ENCODE assay signal across 25 cellular contexts in genomic region chr2:66462196-66462825, GRCh38. TPM values are rescaled to one million over a fixed set of nuclear protein-coding genes. Genes with fewer than 3 reads are reported as not detected.
DNase-seq lines count a peak whose midpoint lies in the region; ATAC-seq and TF ChIP-seq lines count a peak whose summit lies in the region.
"Had no signal": no experiment of that assay in that cellular context is flagged by ENCODE, and none has a peak within 500 bp of the region (broad histone marks: within the 10 kb centered on the region; RNA-seq: fewer than 3 reads in every experiment).

No MANE protein-coding gene starts in this region.

- no peaks in the 10 kb centered on the region for H3K9me2 ChIP-seq in hepatocyte (replicated peaks; ENCODE audit: insufficient read depth)

- peaks cover 37% of the 10 kb centered on the region for H3K36me3 Mint-ChIP-seq in progenitor cell of endocrine pancreas (ENCODE audit: insufficient read depth)
- H3K36me3 Mint-ChIP-seq: CD4-positive, CD25-positive, alpha-beta regulatory T cell; immature natural killer cell; naive B cell had no signal

- peak overlapping the region; percentile 4 for H3K27ac Mint-ChIP-seq in progenitor cell of endocrine pancreas
- H3K27ac Mint-ChIP-seq: H9; immature natural killer cell; naive B cell; T-helper 1 cell treated with Interleukin-12 subunit alpha and Interleukin-12 subunit beta and Interleukin-4 antibody, amounts not matched to agents 30 μg/mL and 1 μg/mL, for 36 hours had no signal

- DNase-seq in G401 (ENCODE audit: low spot score): peak; percentile 57
- DNase-seq in NCI-H345 treated with DMSO at 0.1 percent for 48 hours (lab: John Stamatoyannopoulos, UW; ENCODE audit: unreplicated experiment): peak; percentile 86
- no peak for DNase-seq in hepatocyte (ENCODE audit: low spot score)
- DNase-seq in progenitor cell of endocrine pancreas (ENCODE audit: low spot score, unreplicated experiment): no peak
- DNase-seq in NCI-H146 (lab: John Stamatoyannopoulos, UW): no peak
- no peak for DNase-seq in stimulated activated CD4-positive, alpha-beta T cell treated with anti-CD3 and anti-CD28 coated beads, Interleukin-2, amount 100 ng/mL, for 24 hours
- DNase-seq in NCI-H146 treated with DMSO at 0.1 percent for 48 hours (lab: John Stamatoyannopoulos, UW; ENCODE audit: unreplicated experiment): no peak
- DNase-seq in aorta: no peak
- DNase-seq: activated gamma-delta T cell treated with Interleukin-2 at 50 U/mL for 16 hours; adrenal gland; CD4-positive, CD25-positive, alpha-beta regulatory T cell; central memory CD4-positive, alpha-beta T cell; DMS53; effector memory CD4-positive, alpha-beta T cell; esophagus squamous epithelium; H9; immature natural killer cell; naive B cell; NCI-H510A; posterior cingulate gyrus; SHP77 treated with DMSO at 0.1 percent for 48 hours; stimulated activated CD4-positive, alpha-beta T cell treated with anti-CD3 and anti-CD28 coated beads, Interleukin-2, amount 100 ng/mL, for 48 hours; stomach had no signal

- ATAC-seq in aorta (ENCODE audit: low FRiP score): no peak

- H3K4me2 ChIP-seq in hepatocyte: peak overlapping the region; percentile 6

- no peak overlapping the region for H2AFZ ChIP-seq in hepatocyte

- peaks cover 2% of the 10 kb centered on the region for H4K20me1 ChIP-seq in hepatocyte (ENCODE audit: insufficient read depth, poor library complexity, severe bottlenecking)

- peaks cover 64% of the 10 kb centered on the region for H3K4me1 Mint-ChIP-seq in progenitor cell of endocrine pancreas (ENCODE audit: low read depth)
- H3K4me1 Mint-ChIP-seq: CD4-positive, CD25-positive, alpha-beta regulatory T cell; H9; immature natural killer cell; naive B cell had no signal

- 47% methylated on average over 8 of the region's 8 CpGs for WGBS in hepatocyte (ENCODE audit: low lambda C conversion rate, missing lambda C conversion rate)
- WGBS in aorta, 2 donors: 16 to 18% methylated on average over 8 of the region's 8 CpGs

- H3K4me3 ChIP-seq in hepatocyte: no peak overlapping the region
- no peak overlapping the region for H3K4me3 ChIP-seq in aorta (ENCODE audit: low read length in 2 of 2)
- H3K4me3 ChIP-seq: adrenal gland, esophagus squamous epithelium, stomach had no signal

- intact Hi-C loops in aorta (cut with DNase I): no loop called here

- no peaks in the 10 kb centered on the region for H3K9me3 ChIP-seq in hepatocyte (ENCODE audit: low read depth)
- no peaks in the 10 kb centered on the region for H3K9me3 ChIP-seq in aorta (ENCODE audit: control insufficient read depth, low read length)
- H3K9me3 ChIP-seq: adrenal gland, esophagus squamous epithelium, stomach had no signal

- in situ Hi-C loops in G401 (cut with HindIII; ENCODE audit: low sequenced_read_pairs): no loop called here

- no peaks in the 10 kb centered on the region for H3K9me3 Mint-ChIP-seq in progenitor cell of endocrine pancreas (ENCODE audit: low read depth)
- H3K9me3 Mint-ChIP-seq: H9; immature natural killer cell; naive B cell; T-helper 1 cell treated with Interleukin-12 subunit alpha and Interleukin-12 subunit beta and Interleukin-4 antibody, amounts not matched to agents 30 μg/mL and 1 μg/mL, for 36 hours had no signal

- H3K4me3 Mint-ChIP-seq in progenitor cell of endocrine pancreas (ENCODE audit: low read depth): no peak overlapping the region
- H3K4me3 Mint-ChIP-seq: CD4-positive, CD25-positive, alpha-beta regulatory T cell; H9; immature natural killer cell; naive B cell; T-helper 1 cell treated with Interleukin-12 subunit alpha and Interleukin-12 subunit beta and Interleukin-4 antibody, amounts not matched to agents 30 μg/mL and 1 μg/mL, for 36 hours had no signal

- H3K27ac ChIP-seq in hepatocyte (no peak overlapping the region), aorta (ENCODE audit: low read depth in 1 of 2, low read length in 2 of 2) (no peak overlapping the region)
- H3K27ac ChIP-seq: VCaP had no signal

- H3K4me1 ChIP-seq in hepatocyte (ENCODE audit: insufficient read depth) (peaks cover 25% of the 10 kb centered on the region), aorta (ENCODE audit: control insufficient read depth in 1 of 2, insufficient read depth in 2 of 2, low read length in 2 of 2) (peaks cover 0 to 5% of the 10 kb centered on the region in 2 donors)

- peaks cover 50% of the 10 kb centered on the region for H3K79me2 ChIP-seq in hepatocyte

- H3K27me3 ChIP-seq in hepatocyte: no peaks in the 10 kb centered on the region
- H3K27me3 ChIP-seq in aorta (ENCODE audit: control insufficient read depth in 1 of 2, insufficient read depth in 2 of 2, low read length in 1 of 2): no peaks in the 10 kb centered on the region
- H3K27me3 ChIP-seq: adrenal gland, esophagus squamous epithelium, stomach had no signal

- no peaks in the 10 kb centered on the region for H3K27me3 Mint-ChIP-seq in progenitor cell of endocrine pancreas
- H3K27me3 Mint-ChIP-seq: CD4-positive, CD25-positive, alpha-beta regulatory T cell had no signal

- TF ChIP-seq CTCF in hepatocyte (IDR thresholded peaks at IDR 0.05; ENCODE audit: poor library complexity): no peak
- TF ChIP-seq CTCF in progenitor cell of endocrine pancreas (IDR thresholded peaks at IDR 0.05; ENCODE audit: unreplicated experiment): no peak

- H3K36me3 ChIP-seq in hepatocyte (replicated peaks; ENCODE audit: insufficient read depth, low read depth) (no peaks in the 10 kb centered on the region), aorta (ENCODE audit: control insufficient read depth in 1 of 2, insufficient read depth in 2 of 2, low read length in 1 of 2) (peaks cover 0 to 2% of the 10 kb centered on the region in 2 donors)

RNA-seq across cellular contexts. Expression of gene MEIS1, which starts 27.4 kb away (rescaled TPM):
- 0.25 TPM in 1 of 2 replicates, not detected in the other for total RNA-seq in G401 (2014; rRNA removed; shearing (Covaris generic))
- 32.8 and 35.5 TPM in 2 replicates for total RNA-seq in hepatocyte
- polyA plus RNA-seq in hepatocyte: 29.6 and 35.3 TPM in 2 replicates
- 296 and 306 TPM in 2 replicates for total RNA-seq in progenitor cell of endocrine pancreas
- total RNA-seq in aorta: 10 to 100 TPM; 35.4 to 76.6 TPM
- 10 to 100 TPM in 1 of 2 donors, 1 to 10 TPM in 1; 7.6 to 31.5 TPM for polyA plus RNA-seq in aorta
- polyA plus RNA-seq: CD4-positive, CD25-positive, alpha-beta regulatory T cell had no signal

Comparison
In these comparisons a context has a peak if more than half of its experiments do, and no peak if none do; other contexts are left out.
1. DNase-seq: peak in G401 (single experiment) and NCI-H345 treated with DMSO at 0.1 percent for 48 hours (single experiment); none in hepatocyte (single experiment), progenitor cell of endocrine pancreas (single experiment), NCI-H146 (single experiment), stimulated activated CD4-positive, alpha-beta T cell treated with anti-CD3 and anti-CD28 coated beads, Interleukin-2, amount 100 ng/mL, for 24 hours (0 of 2), NCI-H146 treated with DMSO at 0.1 percent for 48 hours (single experiment) and aorta (0 of 2).
2. RNA of gene MEIS1, which starts 27.4 kb away (total RNA-seq): 296 to 306 TPM in progenitor cell of endocrine pancreas, 35.4 to 76.6 TPM in aorta and 32.8 to 35.5 TPM in hepatocyte; 0.25 TPM in G401; every median in the first group is over 10 times any median in the second.